19 cellular contexts compared by ENCODE assay signal in the genomic region with DNA sequence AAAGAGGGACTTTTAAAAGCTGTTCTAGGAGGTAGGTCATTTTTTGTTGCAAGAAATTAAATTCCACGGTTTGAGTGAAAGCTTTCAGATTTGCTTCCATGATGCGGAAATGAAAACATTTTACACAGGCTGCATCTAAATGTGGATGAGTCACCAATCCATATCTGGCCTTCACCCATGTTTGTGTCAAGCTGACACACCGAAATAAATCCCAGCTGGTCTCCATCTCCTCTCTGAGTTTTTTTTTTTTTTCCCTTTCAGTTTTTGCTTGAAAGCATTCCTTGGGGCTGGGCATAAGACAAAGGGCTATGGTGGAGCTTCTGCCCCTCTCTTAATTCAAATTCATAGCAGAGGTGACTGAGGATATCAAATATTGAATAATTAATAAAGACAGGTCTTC.
DNase-seq lines count a peak whose midpoint lies in the region; ATAC-seq, FAIRE-seq and TF ChIP-seq lines count a peak whose summit lies in the region.
"Had no signal": no experiment of that assay in that cellular context is flagged by ENCODE, and none has a peak within 500 bp of the region (broad histone marks: within the 10 kb centered on the region; RNA-seq: fewer than 3 reads in every experiment).

No MANE protein-coding gene starts in this region.

- CTCF ChIA-PET in A549 (lab: Yijun Ruan, JAX), result interaction anchor here (1.0 to 1.5 kb wide), 2 partner anchors 9 to 14 kb away, joined by 3 read pairs; no protein-coding TSS in a partner anchor

- peak in 1 of 2 experiments; percentile 11 for DNase-seq in A549 (ENCODE audit: low read depth in 1 of 2, low spot score in 1 of 2)
- DNase-seq in M059J (ENCODE audit: low read depth), result peak; percentile 3
- DNase-seq in astrocyte of the cerebellum (ENCODE audit: low read depth), result peak; percentile 11
- peak; percentile 11 for DNase-seq in kidney glomerular epithelial cell (lab: John Stamatoyannopoulos, UW)
- DNase-seq in posterior cingulate gyrus, result no peak
- DNase-seq in NCI-H1092 (lab: John Stamatoyannopoulos, UW), result no peak
- DNase-seq in AG20443 (ENCODE audit: low spot score), result no peak
- DNase-seq: activated CD4-positive, alpha-beta memory T cell treated with anti-CD3 and anti-CD28 coated beads for 36 hours; cortex of kidney; esophagus squamous epithelium; left ventricle myocardium superior; natural killer cell; NCI-H1105; NCI-H226; stimulated activated CD4-positive, alpha-beta T cell treated with anti-CD3 and anti-CD28 coated beads, Interleukin-2, amount 100 ng/mL, for 48 hours; stimulated activated CD8-positive, alpha-beta memory T cell treated with anti-CD3 and anti-CD28 coated beads, Interleukin-4, amount 100 ng/mL, for 48 hours; thyroid gland had no signal

- WGBS in A549 (ENCODE audit: missing lambda C conversion rate), result 39% methylated on average over 3 of the region's 3 CpGs

- H3K4me2 ChIP-seq in A549, result no peak overlapping the region

- peaks cover 8% of the 10 kb centered on the region; the same call in 2 of the 3 replicates for H3K9me3 ChIP-seq in A549
- H3K9me3 ChIP-seq: esophagus squamous epithelium, right atrium auricular region, thyroid gland had no signal

- POLR2A ChIA-PET in A549 (lab: Yijun Ruan, JAX), result no interaction called here

- FAIRE-seq in A549 (lab: Jason Lieb, UNC), result no peak

- no peak for TF ChIP-seq RAD21 in A549 (conservative IDR thresholded peaks at IDR 0.05 in 1 of 2, IDR thresholded peaks at IDR 0.05 in 1 of 2)

- TF ChIP-seq EP300 in A549 (IDR thresholded peaks at IDR 0.05), result no peak

- intact Hi-C loops in posterior cingulate gyrus (cut with DNase I), result no loop called here

- in situ Hi-C loops in astrocyte of the cerebellum (cut with HindIII; ENCODE audit: low sequenced_read_pairs), result no loop called here

- no peak for TF ChIP-seq CTCF in A549 (IDR thresholded peaks at IDR 0.05)
- TF ChIP-seq CTCF in astrocyte of the cerebellum (IDR thresholded peaks at IDR 0.05; ENCODE audit: low read depth, low read length, missing control alignments), result no peak

- H3K4me1 ChIP-seq in A549, result no peaks in the 10 kb centered on the region; the same call in 2 of the 3 replicates
- H3K4me1 ChIP-seq: right atrium auricular region, thyroid gland had no signal

- H3K27ac ChIP-seq in A549, result no peak overlapping the region
- H3K27ac ChIP-seq: esophagus squamous epithelium, right atrium auricular region, thyroid gland had no signal

- no peak for TF ChIP-seq POLR2A in A549 (IDR thresholded peaks at IDR 0.05; ENCODE audit: low read length)

- no peak for ATAC-seq in A549
- no peak for ATAC-seq in HG02623 (IDR thresholded peaks at IDR 0.05; ENCODE audit: unreplicated experiment)
- ATAC-seq: left ventricle myocardium superior, natural killer cell had no signal

- H3K4me3 ChIP-seq in A549 (no peak overlapping the region), astrocyte of the cerebellum (ENCODE audit: low read depth, low read length) (no peak overlapping the region)
- H3K4me3 ChIP-seq: esophagus squamous epithelium, right atrium auricular region, thyroid gland had no signal

TF ChIP-seq in A549, 52 proteins besides CTCF, POLR2A, EP300 and RAD21:
- TF ChIP-seq FOSL2 (IDR thresholded peaks at IDR 0.05) (no peak), FOSL2 (CRISPR knock-in tag; IDR thresholded peaks at IDR 0.05) (peak; percentile 26; the same call in 1 of the 2 replicates), MAZ (IDR thresholded peaks at IDR 0.05; ENCODE audit: borderline replicate concordance, low read depth, low read length) (no peak), JUNB (IDR thresholded peaks at IDR 0.05) (no peak), SMC3 (IDR thresholded peaks at IDR 0.05) (no peak)

Comparison
In these comparisons a context has a peak if more than half of its experiments do, and no peak if none do; other contexts are left out.
1. DNase-seq: peak in M059J (single experiment), astrocyte of the cerebellum (single experiment) and kidney glomerular epithelial cell (single experiment); none in posterior cingulate gyrus (0 of 10), NCI-H1092 (single experiment) and AG20443 (single experiment).